ENCODE assay signal across 13 cellular contexts in genomic region chr19:794989-795658, GRCh38. TPM values are rescaled to one million over a fixed set of nuclear protein-coding genes. Genes with fewer than 3 reads are reported as not detected.
DNase-seq lines count a peak whose midpoint lies in the region; ATAC-seq, FAIRE-seq and TF ChIP-seq lines count a peak whose summit lies in the region.
"Had no signal": no experiment of that assay in that cellular context is flagged by ENCODE, and none has a peak within 500 bp of the region (broad histone marks: within the 10 kb centered on the region; RNA-seq: fewer than 3 reads in every experiment).

No MANE protein-coding gene starts in this region.

- no peak for ATAC-seq in activated T-cell treated with anti-CD3 and anti-CD28 coated beads, Interleukin-2, amount 50 U/mL, for 72 hours (replicated peaks in 1 of 2)
- no peak for ATAC-seq in naive thymus-derived CD4-positive, alpha-beta T cell
- no peak for ATAC-seq in stimulated activated naive B cell treated with anti-CD40 and anti-IgM and Interleukin-4, amounts not matched to agents 10 μg/mL and 1 μg/mL and 100 μg/mL, for 72 hours (replicated peaks)

- no peak overlapping the region for H3K27ac ChIP-seq in kidney (ENCODE audit: low read depth in 2 of 2, low read length in 2 of 2)
- H3K27ac ChIP-seq in testis = peak overlapping the region; percentile 3 to 90
- no peak overlapping the region for H3K27ac ChIP-seq in naive thymus-derived CD4-positive, alpha-beta T cell (ENCODE audit: low read depth, low read length)
- H3K27ac ChIP-seq: SK-N-MC had no signal

- H3K4me1 ChIP-seq in kidney (ENCODE audit: control insufficient read depth in 1 of 2, insufficient read depth in 1 of 2, low read depth in 1 of 2, low read length in 2 of 2) = peaks cover 4 to 13% of the 10 kb centered on the region in 2 donors
- H3K4me1 ChIP-seq in testis = peaks cover 26% of the 10 kb centered on the region
- H3K4me1 ChIP-seq in naive thymus-derived CD4-positive, alpha-beta T cell (ENCODE audit: control insufficient read depth in 2 of 2, insufficient read depth in 2 of 2, low read length in 2 of 2) = peaks cover 12 to 14% of the 10 kb centered on the region in 2 donors

- H3K9me3 ChIP-seq in kidney (ENCODE audit: control insufficient read depth in 1 of 2, low read length in 2 of 2) = no peaks in the 10 kb centered on the region
- no peaks in the 10 kb centered on the region for H3K9me3 ChIP-seq in testis
- no peaks in the 10 kb centered on the region for H3K9me3 ChIP-seq in naive thymus-derived CD4-positive, alpha-beta T cell (ENCODE audit: control insufficient read depth in 2 of 3, low read length in 3 of 3)

- no peaks in the 10 kb centered on the region for H3K36me3 ChIP-seq in kidney (ENCODE audit: control insufficient read depth in 1 of 2, insufficient read depth in 2 of 2, low read length in 2 of 2)
- no peaks in the 10 kb centered on the region for H3K36me3 ChIP-seq in testis (ENCODE audit: low read depth, missing control alignments)
- peaks cover 0 to 4% (median 0%) of the 10 kb centered on the region in 3 experiments for H3K36me3 ChIP-seq in naive thymus-derived CD4-positive, alpha-beta T cell (ENCODE audit: control insufficient read depth in 2 of 3, insufficient read depth in 3 of 3, low read length in 3 of 3)

- H3K9ac ChIP-seq in kidney (ENCODE audit: low read length in 2 of 2) = no peak overlapping the region

- H3K36me3 Mint-ChIP-seq in activated T-cell treated with anti-CD3 and anti-CD28 coated beads, Interleukin-2, amount 50 U/mL, for 24 hours (ENCODE audit: low read depth) = peaks cover 21% of the 10 kb centered on the region
- H3K36me3 Mint-ChIP-seq in activated T-cell treated with anti-CD3 and anti-CD28 coated beads, Interleukin-2, amount 50 U/mL, for 72 hours (ENCODE audit: insufficient read depth in 2 of 2) = peaks cover 12% of the 10 kb centered on the region in 2 donors
- H3K36me3 Mint-ChIP-seq in naive thymus-derived CD4-positive, alpha-beta T cell = peaks cover 0 to 12% (median 0%) of the 10 kb centered on the region in 5 donors
- H3K36me3 Mint-ChIP-seq in stimulated activated naive B cell treated with anti-CD40 and anti-IgM and Interleukin-4, amounts not matched to agents 10 μg/mL and 1 μg/mL and 100 μg/mL, for 72 hours = peaks cover 16 to 17% of the 10 kb centered on the region in 2 donors

- H3K4me3 Mint-ChIP-seq in activated T-cell treated with anti-CD3 and anti-CD28 coated beads, Interleukin-2, amount 50 U/mL, for 24 hours = peak overlapping the region; percentile 94
- no peak overlapping the region for H3K4me3 Mint-ChIP-seq in activated T-cell treated with anti-CD3 and anti-CD28 coated beads, Interleukin-2, amount 50 U/mL, for 72 hours
- H3K4me3 Mint-ChIP-seq in naive thymus-derived CD4-positive, alpha-beta T cell = peak overlapping the region in 2 of 10 donors; percentile 51
- peak overlapping the region in 1 of 2 donors; percentile 70 for H3K4me3 Mint-ChIP-seq in stimulated activated naive B cell treated with anti-CD40 and anti-IgM and Interleukin-4, amounts not matched to agents 10 μg/mL and 1 μg/mL and 100 μg/mL, for 72 hours

- intact Hi-C loops in kidney (cut with DNase I) = no loop called here
- intact Hi-C loops in testis (cut with DNase I; ENCODE audit: low total_unique reads) = no loop called here
- intact Hi-C loops in naive thymus-derived CD4-positive, alpha-beta T cell (cut with micrococcal nuclease) = loop anchor here (5.0 to 10.0 kb wide), 3 partner anchors 450 to 857 kb away; partner anchors contain the start of genes ATP5F1D (in 1 of the 2), CIRBP (in 1 of the 2), MIDN (in 1 of the 2) and TCF3 (in 1 of the 2)

- H3K9me3 Mint-ChIP-seq in activated T-cell treated with anti-CD3 and anti-CD28 coated beads, Interleukin-2, amount 50 U/mL, for 24 hours = no peaks in the 10 kb centered on the region
- H3K9me3 Mint-ChIP-seq in activated T-cell treated with anti-CD3 and anti-CD28 coated beads, Interleukin-2, amount 50 U/mL, for 72 hours = no peaks in the 10 kb centered on the region
- H3K9me3 Mint-ChIP-seq in naive thymus-derived CD4-positive, alpha-beta T cell = peaks cover 0 to 4% (median 0%) of the 10 kb centered on the region in 11 donors
- H3K9me3 Mint-ChIP-seq in stimulated activated naive B cell treated with anti-CD40 and anti-IgM and Interleukin-4, amounts not matched to agents 10 μg/mL and 1 μg/mL and 100 μg/mL, for 72 hours = no peaks in the 10 kb centered on the region

- no peak for DNase-seq in activated T-cell treated with anti-CD3 and anti-CD28 coated beads, Interleukin-2, amount 50 U/mL, for 24 hours
- no peak for DNase-seq in activated T-cell treated with anti-CD3 and anti-CD28 coated beads, Interleukin-2, amount 50 U/mL, for 72 hours
- DNase-seq in kidney (peak; percentile 79), testis (no peak)
- no peak for DNase-seq in naive thymus-derived CD4-positive, alpha-beta T cell
- no peak for DNase-seq in stimulated activated naive B cell treated with anti-CD40 and anti-IgM and Interleukin-4, amounts not matched to agents 10 μg/mL and 1 μg/mL and 100 μg/mL, for 72 hours
- DNase-seq: activated CD4-positive, alpha-beta T cell treated with anti-CD3 and anti-CD28 coated beads for 48 hours; DMS79 treated with DMSO at 0.1 percent for 48 hours; NCI-H1092; stimulated activated CD4-positive, alpha-beta T cell treated with anti-CD3 and anti-CD28 coated beads, Interleukin-15, amount 100 ng/mL, for 24 hours had no signal

- H3K27me3 ChIP-seq in testis = no peaks in the 10 kb centered on the region
- no peaks in the 10 kb centered on the region for H3K27me3 ChIP-seq in naive thymus-derived CD4-positive, alpha-beta T cell (ENCODE audit: control insufficient read depth in 2 of 2, insufficient read depth in 2 of 2, low read length in 2 of 2)

- TF ChIP-seq CTCF in kidney (IDR thresholded peaks at IDR 0.05; ENCODE audit: borderline replicate concordance, extremely low read depth, insufficient read depth) = no peak
- no peak for TF ChIP-seq CTCF in testis (IDR thresholded peaks at IDR 0.05)

- FAIRE-seq in kidney (lab: Jason Lieb, UNC) = no peak

- H3K4me3 ChIP-seq in kidney (ENCODE audit: low read length in 2 of 2) (no peak overlapping the region), testis (no peak overlapping the region)
- H3K4me3 ChIP-seq in naive thymus-derived CD4-positive, alpha-beta T cell (ENCODE audit: low read length) = no peak overlapping the region
- H3K4me3 ChIP-seq: SK-N-MC had no signal

- POLR2A ChIA-PET in naive thymus-derived CD4-positive, alpha-beta T cell (lab: Charles Lee) = interaction anchor here (0.6 kb wide), 1 partner anchor 242 kb away, joined by 3 read pairs; no protein-coding TSS in a partner anchor

- H3K27me3 Mint-ChIP-seq in activated T-cell treated with anti-CD3 and anti-CD28 coated beads, Interleukin-2, amount 50 U/mL, for 24 hours = no peaks in the 10 kb centered on the region
- H3K27me3 Mint-ChIP-seq in activated T-cell treated with anti-CD3 and anti-CD28 coated beads, Interleukin-2, amount 50 U/mL, for 72 hours (ENCODE audit: low read depth) = no peaks in the 10 kb centered on the region
- peaks cover 0 to 2% (median 0%) of the 10 kb centered on the region in 5 donors for H3K27me3 Mint-ChIP-seq in naive thymus-derived CD4-positive, alpha-beta T cell
- H3K27me3 Mint-ChIP-seq in stimulated activated naive B cell treated with anti-CD40 and anti-IgM and Interleukin-4, amounts not matched to agents 10 μg/mL and 1 μg/mL and 100 μg/mL, for 72 hours = peaks cover 3 to 9% of the 10 kb centered on the region in 2 donors

- CTCF ChIA-PET in naive thymus-derived CD4-positive, alpha-beta T cell (lab: Charles Lee) = no interaction called here

- 79 to 80% methylated on average over 31 to 32 of the region's 32 CpGs for WGBS in testis, 2 donors

- TF ChIP-seq POLR2A in testis (IDR thresholded peaks at IDR 0.05) = no peak

- no peak overlapping the region for H3K27ac Mint-ChIP-seq in activated T-cell treated with anti-CD3 and anti-CD28 coated beads, Interleukin-2, amount 50 U/mL, for 24 hours
- no peak overlapping the region for H3K27ac Mint-ChIP-seq in activated T-cell treated with anti-CD3 and anti-CD28 coated beads, Interleukin-2, amount 50 U/mL, for 72 hours
- no peak overlapping the region for H3K27ac Mint-ChIP-seq in naive thymus-derived CD4-positive, alpha-beta T cell
- H3K27ac Mint-ChIP-seq in stimulated activated naive B cell treated with anti-CD40 and anti-IgM and Interleukin-4, amounts not matched to agents 10 μg/mL and 1 μg/mL and 100 μg/mL, for 72 hours = no peak overlapping the region

- H3K4me1 Mint-ChIP-seq in activated T-cell treated with anti-CD3 and anti-CD28 coated beads, Interleukin-2, amount 50 U/mL, for 24 hours (ENCODE audit: low read depth) = peaks cover 12% of the 10 kb centered on the region
- H3K4me1 Mint-ChIP-seq in activated T-cell treated with anti-CD3 and anti-CD28 coated beads, Interleukin-2, amount 50 U/mL, for 72 hours (ENCODE audit: low read depth) = peaks cover 18% of the 10 kb centered on the region
- peaks cover 11 to 19% (median 17%) of the 10 kb centered on the region in 7 donors for H3K4me1 Mint-ChIP-seq in naive thymus-derived CD4-positive, alpha-beta T cell
- peaks cover 12 to 23% of the 10 kb centered on the region in 2 donors for H3K4me1 Mint-ChIP-seq in stimulated activated naive B cell treated with anti-CD40 and anti-IgM and Interleukin-4, amounts not matched to agents 10 μg/mL and 1 μg/mL and 100 μg/mL, for 72 hours

RNA-seq across cellular contexts. Expression of gene PTBP1, which starts 2.1 kb away (rescaled TPM):
- 100 to 1,000 TPM; 515 to 611 TPM for total RNA-seq in activated T-cell treated with anti-CD3 and anti-CD28 coated beads, Interleukin-2, amount 50 U/mL, for 72 hours
- total RNA-seq in kidney (339 TPM), testis (100 to 1,000 TPM; 168 to 196 TPM)
- polyA plus RNA-seq in kidney (ENCODE audit: insufficient read depth, low read depth, low replicate concordance) (102 TPM), testis (ENCODE audit: insufficient read depth, low read depth, low replicate concordance) (116 TPM)
- 100 to 1,000 TPM; 313 to 524 (median 326) TPM for total RNA-seq in naive thymus-derived CD4-positive, alpha-beta T cell
- 100 to 1,000 TPM; 113 to 227 TPM for polyA plus RNA-seq in naive thymus-derived CD4-positive, alpha-beta T cell

RNA-seq across cellular contexts. Expression of gene PLPPR3, which starts 26.6 kb away (rescaled TPM):
- not detected for total RNA-seq in activated T-cell treated with anti-CD3 and anti-CD28 coated beads, Interleukin-2, amount 50 U/mL, for 72 hours
- total RNA-seq in kidney (not detected), testis (10 to 100 TPM; 16.9 to 20.1 TPM)
- polyA plus RNA-seq in kidney (ENCODE audit: insufficient read depth, low read depth, low replicate concordance) (not detected), testis (ENCODE audit: insufficient read depth, low read depth, low replicate concordance) (2.7 TPM)
- total RNA-seq in naive thymus-derived CD4-positive, alpha-beta T cell = not detected
- polyA plus RNA-seq in naive thymus-derived CD4-positive, alpha-beta T cell = not detected
- total RNA-seq: subcutaneous adipose tissue had no signal

RNA-seq across cellular contexts. Expression of gene AZU1, which starts 32.5 kb away (rescaled TPM):
- not detected for total RNA-seq in activated T-cell treated with anti-CD3 and anti-CD28 coated beads, Interleukin-2, amount 50 U/mL, for 72 hours
- total RNA-seq in kidney (0.50 TPM), testis (1 to 10 TPM; 5.4 to 5.8 TPM)
- polyA plus RNA-seq in kidney (ENCODE audit: insufficient read depth, low read depth, low replicate concordance) (not detected), testis (ENCODE audit: insufficient read depth, low read depth, low replicate concordance) (1.4 TPM)
- 1 to 10 TPM in 1 of 5 experiments, under 1 TPM in 1, not detected in 3; 0.64 to 4.1 TPM for total RNA-seq in naive thymus-derived CD4-positive, alpha-beta T cell
- polyA plus RNA-seq in naive thymus-derived CD4-positive, alpha-beta T cell = not detected
- total RNA-seq: A673 had no signal

RNA-seq across cellular contexts. Expression of gene MISP, which starts 44.2 kb away (rescaled TPM):
- total RNA-seq in activated T-cell treated with anti-CD3 and anti-CD28 coated beads, Interleukin-2, amount 50 U/mL, for 72 hours = not detected
- 17.8 TPM for total RNA-seq in kidney
- 19.6 TPM for polyA plus RNA-seq in kidney (ENCODE audit: insufficient read depth, low read depth, low replicate concordance)
- 1 to 10 TPM; 1.1 to 3.1 TPM for total RNA-seq in testis
- 1.1 TPM for polyA plus RNA-seq in testis (ENCODE audit: insufficient read depth, low read depth, low replicate concordance)
- not detected for total RNA-seq in naive thymus-derived CD4-positive, alpha-beta T cell
- not detected for polyA plus RNA-seq in naive thymus-derived CD4-positive, alpha-beta T cell
- total RNA-seq: subcutaneous adipose tissue had no signal

RNA-seq across cellular contexts. Expression of gene PRTN3, which starts 45.7 kb away (rescaled TPM):
- total RNA-seq in activated T-cell treated with anti-CD3 and anti-CD28 coated beads, Interleukin-2, amount 50 U/mL, for 72 hours = not detected
- total RNA-seq in kidney (not detected), testis (1 to 10 TPM; 1.0 to 1.8 TPM)
- polyA plus RNA-seq in kidney (ENCODE audit: insufficient read depth, low read depth, low replicate concordance) (not detected), testis (ENCODE audit: insufficient read depth, low read depth, low replicate concordance) (not detected)
- 1 to 10 TPM in 1 of 5 experiments, not detected in 4; 2.7 TPM for total RNA-seq in naive thymus-derived CD4-positive, alpha-beta T cell
- polyA plus RNA-seq in naive thymus-derived CD4-positive, alpha-beta T cell = not detected
- total RNA-seq: A673, subcutaneous adipose tissue had no signal

Comparison
In these comparisons a context has a peak if more than half of its experiments do, and no peak if none do; other contexts are left out.
1. H3K27ac ChIP-seq: peak in testis (2 of 2); none in kidney (0 of 2) and naive thymus-derived CD4-positive, alpha-beta T cell (single experiment).
2. RNA of gene PLPPR3, which starts 26.6 kb away (total RNA-seq): 16.9 to 20.1 TPM in testis; not detected in kidney (single experiment), not detected in activated T-cell treated with anti-CD3 and anti-CD28 coated beads, Interleukin-2, amount 50 U/mL, for 72 hours and not detected in naive thymus-derived CD4-positive, alpha-beta T cell; every median in the first group is over 10 times any median in the second.
3. intact Hi-C loops: an anchor here in naive thymus-derived CD4-positive, alpha-beta T cell (5.0 to 10.0 kb wide); none called in kidney and testis.